43 cellular contexts compared by ENCODE assay signal in the genomic region with DNA sequence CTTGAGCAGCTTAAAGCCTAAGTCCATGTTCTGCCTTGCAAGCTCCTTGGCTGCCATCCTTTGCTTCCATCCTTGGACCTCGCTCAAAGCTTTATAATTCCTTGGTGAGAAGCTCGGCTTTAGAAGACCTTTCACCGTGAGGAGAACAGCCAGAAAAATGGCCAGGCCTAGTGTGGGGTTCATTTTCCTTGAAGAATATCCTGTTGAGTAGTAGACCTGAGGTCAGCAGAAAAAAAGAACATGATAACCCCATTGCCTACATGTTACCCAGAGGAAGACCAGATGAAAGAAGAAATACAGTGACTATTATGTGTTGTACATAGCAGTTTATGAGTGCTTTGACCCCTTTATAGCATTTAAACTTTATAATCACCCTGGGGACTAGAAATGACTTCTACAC. TPM values are rescaled to one million over a fixed set of nuclear protein-coding genes. Genes with fewer than 3 reads are reported as not detected.
"Had no signal": no experiment of that assay in that cellular context is flagged by ENCODE, and none has a peak within 500 bp of the region (broad histone marks: within the 10 kb centered on the region; RNA-seq: fewer than 3 reads in every experiment).

No MANE protein-coding gene starts in this region.

- H3K27me3 ChIP-seq: ascending aorta, body of pancreas, brain microvascular endothelial cell, breast epithelium had no signal

- H3K27me3 Mint-ChIP-seq: activated naive CD8-positive, alpha-beta T cell had no signal

- H3K27ac ChIP-seq: adrenal gland, ascending aorta, body of pancreas, brain microvascular endothelial cell, breast epithelium, cardiac muscle cell had no signal

- ATAC-seq: activated naive CD4-positive, alpha-beta T cell treated with anti-CD3 and anti-CD28 coated beads, Interleukin-2, amount 50 U/mL, for 72 hours; activated naive CD8-positive, alpha-beta T cell treated with anti-CD3 and anti-CD28 coated beads, Interleukin-2, amount 50 U/mL, for 24 hours; activated T-cell treated with anti-CD3 and anti-CD28 coated beads, Interleukin-2, amount 50 U/mL, for 4 hours; activated T-cell treated with anti-CD3 and anti-CD28 coated beads, Interleukin-2, amount 50 U/mL, for 72 hours; activated T-helper 17 cell treated with anti-CD3 and anti-CD28 coated beads, Interleukin-2, amount 50 U/mL, for 72 hours; body of pancreas had no signal

- H3K4me3 Mint-ChIP-seq: activated naive CD4-positive, alpha-beta T cell treated with anti-CD3 and anti-CD28 coated beads for 36 hours; activated naive CD4-positive, alpha-beta T cell treated with anti-CD3 and anti-CD28 coated beads, Interleukin-2, amount 10 ng/mL, durations not matched to agents 7 days and 5 days; activated naive CD4-positive, alpha-beta T cell treated with anti-CD3 and anti-CD28 coated beads, Interleukin-2, amount 50 U/mL, for 24 hours; activated naive CD8-positive, alpha-beta T cell; activated naive CD8-positive, alpha-beta T cell treated with anti-CD3 and anti-CD28 coated beads for 36 hours; activated naive CD8-positive, alpha-beta T cell treated with anti-CD3 and anti-CD28 coated beads, Interleukin-2, amount 10 ng/mL, durations not matched to agents 7 days and 5 days; activated naive CD8-positive, alpha-beta T cell treated with anti-CD3 and anti-CD28 coated beads, Interleukin-2, amount 50 U/mL, for 24 hours; activated T-cell treated with anti-CD3 and anti-CD28 coated beads, Interleukin-2, amount 50 U/mL, for 24 hours; activated T-cell treated with anti-CD3 and anti-CD28 coated beads, Interleukin-2, amount 50 U/mL, for 4 hours; activated T-cell treated with anti-CD3 and anti-CD28 coated beads, Interleukin-2, amount 50 U/mL, for 72 hours; activated T-helper 1 cell treated with anti-CD3 and anti-CD28 coated beads, Interleukin-12 subunit alpha, Interleukin-12 subunit beta, Interleukin-2, Interleukin-4 antibody, amounts not matched to agents 30 ng/mL and 10 ng/mL and 1 ng/mL, durations not matched to agents 14 hours and 24 hours and 36 hours; activated T-helper 17 cell treated with anti-CD3 and anti-CD28 coated beads, Interleukin-2, amount 50 U/mL, for 72 hours; brain; central memory CD8-positive, alpha-beta T cell had no signal

- H3K36me3 ChIP-seq: adrenal gland, ascending aorta, brain microvascular endothelial cell, breast epithelium, cardiac muscle cell had no signal

- H3K9me3 ChIP-seq: adrenal gland, ascending aorta, body of pancreas, breast epithelium had no signal

- FAIRE-seq: astrocyte, bronchial epithelial cell had no signal

- H3K36me3 Mint-ChIP-seq: activated naive CD4-positive, alpha-beta T cell treated with anti-CD3 and anti-CD28 coated beads, Interleukin-2, amount 10 ng/mL, durations not matched to agents 7 days and 5 days; activated naive CD4-positive, alpha-beta T cell treated with anti-CD3 and anti-CD28 coated beads, Interleukin-2, amount 50 U/mL, for 24 hours; activated naive CD4-positive, alpha-beta T cell treated with anti-CD3 and anti-CD28 coated beads, Interleukin-2, amount 50 U/mL, for 72 hours; activated naive CD8-positive, alpha-beta T cell; activated naive CD8-positive, alpha-beta T cell treated with anti-CD3 and anti-CD28 coated beads for 36 hours; activated naive CD8-positive, alpha-beta T cell treated with anti-CD3 and anti-CD28 coated beads, Interleukin-2, amount 10 ng/mL, durations not matched to agents 7 days and 5 days; brain had no signal

- H3K9me3 Mint-ChIP-seq: activated naive CD4-positive, alpha-beta T cell treated with anti-CD3 and anti-CD28 coated beads for 36 hours; activated naive CD4-positive, alpha-beta T cell treated with anti-CD3 and anti-CD28 coated beads, Interleukin-2, amount 10 ng/mL, durations not matched to agents 7 days and 5 days; activated naive CD4-positive, alpha-beta T cell treated with anti-CD3 and anti-CD28 coated beads, Interleukin-2, amount 50 U/mL, for 24 hours; activated naive CD4-positive, alpha-beta T cell treated with anti-CD3 and anti-CD28 coated beads, Interleukin-2, amount 50 U/mL, for 72 hours; activated naive CD8-positive, alpha-beta T cell treated with anti-CD3 and anti-CD28 coated beads for 36 hours; activated naive CD8-positive, alpha-beta T cell treated with anti-CD3 and anti-CD28 coated beads, Interleukin-2, amount 10 ng/mL, durations not matched to agents 7 days and 5 days; activated naive CD8-positive, alpha-beta T cell treated with anti-CD3 and anti-CD28 coated beads, Interleukin-2, amount 50 U/mL, for 24 hours; activated T-cell treated with anti-CD3 and anti-CD28 coated beads, Interleukin-2, amount 50 U/mL, for 24 hours; activated T-cell treated with anti-CD3 and anti-CD28 coated beads, Interleukin-2, amount 50 U/mL, for 4 hours; activated T-cell treated with anti-CD3 and anti-CD28 coated beads, Interleukin-2, amount 50 U/mL, for 72 hours; activated T-helper 1 cell treated with anti-CD3 and anti-CD28 coated beads, Interleukin-12 subunit alpha, Interleukin-12 subunit beta, Interleukin-2, Interleukin-4 antibody, amounts not matched to agents 30 ng/mL and 10 ng/mL and 1 ng/mL, durations not matched to agents 14 hours and 24 hours and 36 hours; activated T-helper 17 cell treated with anti-CD3 and anti-CD28 coated beads, Interleukin-2, amount 50 U/mL, for 72 hours; activated T-helper 2 cell treated with anti-CD3 and anti-CD28 coated beads, Interferon-gamma antibody, Interleukin-2, Interleukin-4, amounts not matched to agents 10 μg/mL and 5 μg/mL and 100 μg/mL, durations not matched to agents 14 hours and 24 hours and 36 hours; central memory CD8-positive, alpha-beta T cell had no signal

- H3K4me1 Mint-ChIP-seq: activated naive CD4-positive, alpha-beta T cell treated with anti-CD3 and anti-CD28 coated beads, Interleukin-2, amount 10 ng/mL, durations not matched to agents 7 days and 5 days; activated naive CD4-positive, alpha-beta T cell treated with anti-CD3 and anti-CD28 coated beads, Interleukin-2, amount 50 U/mL, for 24 hours; activated naive CD8-positive, alpha-beta T cell treated with anti-CD3 and anti-CD28 coated beads for 36 hours; activated naive CD8-positive, alpha-beta T cell treated with anti-CD3 and anti-CD28 coated beads, Interleukin-2, amount 10 ng/mL, durations not matched to agents 7 days and 5 days; activated naive CD8-positive, alpha-beta T cell treated with anti-CD3 and anti-CD28 coated beads, Interleukin-2, amount 50 U/mL, for 24 hours; activated T-helper 17 cell treated with anti-CD3 and anti-CD28 coated beads, Interleukin-2, amount 50 U/mL, for 72 hours; brain; central memory CD8-positive, alpha-beta T cell had no signal

- H3K27ac Mint-ChIP-seq: activated naive CD4-positive, alpha-beta T cell treated with anti-CD3 and anti-CD28 coated beads for 36 hours; activated naive CD4-positive, alpha-beta T cell treated with anti-CD3 and anti-CD28 coated beads, Interleukin-2, amount 10 ng/mL, durations not matched to agents 7 days and 5 days; activated naive CD4-positive, alpha-beta T cell treated with anti-CD3 and anti-CD28 coated beads, Interleukin-2, amount 50 U/mL, for 24 hours; activated naive CD4-positive, alpha-beta T cell treated with anti-CD3 and anti-CD28 coated beads, Interleukin-2, amount 50 U/mL, for 72 hours; activated naive CD8-positive, alpha-beta T cell; activated naive CD8-positive, alpha-beta T cell treated with anti-CD3 and anti-CD28 coated beads for 36 hours; activated naive CD8-positive, alpha-beta T cell treated with anti-CD3 and anti-CD28 coated beads, Interleukin-2, amount 10 ng/mL, durations not matched to agents 7 days and 5 days; activated naive CD8-positive, alpha-beta T cell treated with anti-CD3 and anti-CD28 coated beads, Interleukin-2, amount 50 U/mL, for 24 hours; activated T-cell treated with anti-CD3 and anti-CD28 coated beads, Interleukin-2, amount 50 U/mL, for 24 hours; activated T-cell treated with anti-CD3 and anti-CD28 coated beads, Interleukin-2, amount 50 U/mL, for 72 hours; activated T-helper 1 cell treated with anti-CD3 and anti-CD28 coated beads, Interleukin-12 subunit alpha, Interleukin-12 subunit beta, Interleukin-2, Interleukin-4 antibody, amounts not matched to agents 30 ng/mL and 10 ng/mL and 1 ng/mL, durations not matched to agents 14 hours and 24 hours and 36 hours; activated T-helper 17 cell treated with anti-CD3 and anti-CD28 coated beads, Interleukin-2, amount 50 U/mL, for 72 hours; activated T-helper 2 cell treated with anti-CD3 and anti-CD28 coated beads, Interferon-gamma antibody, Interleukin-2, Interleukin-4, amounts not matched to agents 10 μg/mL and 5 μg/mL and 100 μg/mL, durations not matched to agents 14 hours and 24 hours and 36 hours; brain had no signal

- H3K4me1 ChIP-seq: adrenal gland, ascending aorta, body of pancreas, breast epithelium had no signal

- DNase-seq: activated effector memory CD4-positive, alpha-beta T cell treated with anti-CD3 and anti-CD28 coated beads, Interleukin-2, amount 50 U/mL, for 16 hours; activated effector memory CD4-positive, alpha-beta T cell treated with Interleukin-2 at 50 U/mL for 16 hours; activated gamma-delta T cell; activated gamma-delta T cell treated with Interleukin-2 at 50 U/mL for 16 hours; activated naive CD4-positive, alpha-beta T cell; activated naive CD4-positive, alpha-beta T cell treated with anti-CD3 and anti-CD28 coated beads for 36 hours; activated naive CD4-positive, alpha-beta T cell treated with anti-CD3 and anti-CD28 coated beads, Interleukin-2, amount 10 ng/mL, durations not matched to agents 7 days and 5 days; activated naive CD4-positive, alpha-beta T cell treated with anti-CD3 and anti-CD28 coated beads, Interleukin-2, amount 50 U/mL, for 16 hours; activated naive CD4-positive, alpha-beta T cell treated with Interleukin-2 at 50 U/mL for 16 hours; activated naive CD8-positive, alpha-beta T cell treated with anti-CD3 and anti-CD28 coated beads for 36 hours; activated naive CD8-positive, alpha-beta T cell treated with anti-CD3 and anti-CD28 coated beads, Interleukin-2, amount 10 ng/mL, durations not matched to agents 7 days and 5 days; activated naive CD8-positive, alpha-beta T cell treated with anti-CD3 and anti-CD28 coated beads, Interleukin-2, amount 50 U/mL, for 24 hours; activated T-cell treated with anti-CD3 and anti-CD28 coated beads for 4 hours; activated T-cell treated with anti-CD3 and anti-CD28 coated beads, Interleukin-2, amount 50 U/mL, for 1 hour; activated T-cell treated with anti-CD3 and anti-CD28 coated beads, Interleukin-2, amount 50 U/mL, for 24 hours; activated T-cell treated with anti-CD3 and anti-CD28 coated beads, Interleukin-2, amount 50 U/mL, for 4 hours; activated T-cell treated with anti-CD3 and anti-CD28 coated beads, Interleukin-2, amount 50 U/mL, for 48 hours; activated T-cell treated with anti-CD3 and anti-CD28 coated beads, Interleukin-2, amount 50 U/mL, for 72 hours; adrenal gland; amniotic stem cell; amygdala; anterior cingulate cortex; aorta; body of pancreas; brain microvascular endothelial cell; central memory CD4-positive, alpha-beta T cell; cerebellar nuclear complex had no signal

- H3K4me3 ChIP-seq: adrenal gland, ascending aorta, body of pancreas, breast epithelium, cardiac muscle cell had no signal

RNA-seq across cellular contexts. Expression of a gene that starts 11.1 kb away (rescaled TPM):
- total RNA-seq: activated naive CD4-positive, alpha-beta T cell treated with anti-CD3 and anti-CD28 coated beads for 36 hours; activated naive CD4-positive, alpha-beta T cell treated with anti-CD3 and anti-CD28 coated beads, Interleukin-2, amount 50 U/mL, for 72 hours; activated naive CD8-positive, alpha-beta T cell treated with anti-CD3 and anti-CD28 coated beads for 36 hours; activated naive CD8-positive, alpha-beta T cell treated with anti-CD3 and anti-CD28 coated beads, Interleukin-2, amount 10 ng/mL, durations not matched to agents 7 days and 5 days; activated T-cell treated with anti-CD3 and anti-CD28 coated beads, Interleukin-2, amount 50 U/mL, for 4 hours; activated T-cell treated with anti-CD3 and anti-CD28 coated beads, Interleukin-2, amount 50 U/mL, for 72 hours; activated T-helper 1 cell treated with anti-CD3 and anti-CD28 coated beads, Interleukin-12 subunit alpha, Interleukin-12 subunit beta, Interleukin-2, Interleukin-4 antibody, amounts not matched to agents 30 ng/mL and 10 ng/mL and 1 ng/mL, durations not matched to agents 14 hours and 24 hours and 36 hours; activated T-helper 17 cell treated with anti-CD3 and anti-CD28 coated beads, Interleukin-2, amount 50 U/mL, for 72 hours; activated T-helper 2 cell treated with anti-CD3 and anti-CD28 coated beads, Interferon-gamma antibody, Interleukin-2, Interleukin-4, amounts not matched to agents 10 μg/mL and 5 μg/mL and 100 μg/mL, durations not matched to agents 14 hours and 24 hours and 36 hours; adrenal gland; aorta; ascending aorta; astrocyte; body of pancreas; breast epithelium; bronchial epithelial cell; cardiac muscle cell; cerebellum; chondrocyte had no signal
- polyA plus RNA-seq: adipose tissue, adrenal gland, aorta, cardiac muscle cell had no signal

RNA-seq across cellular contexts. Expression of a gene that starts 22.2 kb away (rescaled TPM):
- total RNA-seq: activated naive CD4-positive, alpha-beta T cell treated with anti-CD3 and anti-CD28 coated beads for 36 hours; activated naive CD4-positive, alpha-beta T cell treated with anti-CD3 and anti-CD28 coated beads, Interleukin-2, amount 50 U/mL, for 72 hours; activated naive CD8-positive, alpha-beta T cell treated with anti-CD3 and anti-CD28 coated beads for 36 hours; activated naive CD8-positive, alpha-beta T cell treated with anti-CD3 and anti-CD28 coated beads, Interleukin-2, amount 10 ng/mL, durations not matched to agents 7 days and 5 days; activated T-cell treated with anti-CD3 and anti-CD28 coated beads, Interleukin-2, amount 50 U/mL, for 4 hours; activated T-cell treated with anti-CD3 and anti-CD28 coated beads, Interleukin-2, amount 50 U/mL, for 72 hours; activated T-helper 1 cell treated with anti-CD3 and anti-CD28 coated beads, Interleukin-12 subunit alpha, Interleukin-12 subunit beta, Interleukin-2, Interleukin-4 antibody, amounts not matched to agents 30 ng/mL and 10 ng/mL and 1 ng/mL, durations not matched to agents 14 hours and 24 hours and 36 hours; activated T-helper 17 cell treated with anti-CD3 and anti-CD28 coated beads, Interleukin-2, amount 50 U/mL, for 72 hours; activated T-helper 2 cell treated with anti-CD3 and anti-CD28 coated beads, Interferon-gamma antibody, Interleukin-2, Interleukin-4, amounts not matched to agents 10 μg/mL and 5 μg/mL and 100 μg/mL, durations not matched to agents 14 hours and 24 hours and 36 hours; adrenal gland; aorta; ascending aorta; astrocyte; body of pancreas; breast epithelium; bronchial epithelial cell; cardiac muscle cell; cerebellum; chondrocyte had no signal
- polyA plus RNA-seq: adipose tissue, adrenal gland, aorta, cardiac muscle cell had no signal

RNA-seq across cellular contexts. Expression of a gene that starts 45.6 kb away (rescaled TPM):
- total RNA-seq: activated naive CD4-positive, alpha-beta T cell treated with anti-CD3 and anti-CD28 coated beads for 36 hours; activated naive CD4-positive, alpha-beta T cell treated with anti-CD3 and anti-CD28 coated beads, Interleukin-2, amount 50 U/mL, for 72 hours; activated naive CD8-positive, alpha-beta T cell treated with anti-CD3 and anti-CD28 coated beads for 36 hours; activated naive CD8-positive, alpha-beta T cell treated with anti-CD3 and anti-CD28 coated beads, Interleukin-2, amount 10 ng/mL, durations not matched to agents 7 days and 5 days; activated T-cell treated with anti-CD3 and anti-CD28 coated beads, Interleukin-2, amount 50 U/mL, for 4 hours; activated T-cell treated with anti-CD3 and anti-CD28 coated beads, Interleukin-2, amount 50 U/mL, for 72 hours; activated T-helper 1 cell treated with anti-CD3 and anti-CD28 coated beads, Interleukin-12 subunit alpha, Interleukin-12 subunit beta, Interleukin-2, Interleukin-4 antibody, amounts not matched to agents 30 ng/mL and 10 ng/mL and 1 ng/mL, durations not matched to agents 14 hours and 24 hours and 36 hours; activated T-helper 17 cell treated with anti-CD3 and anti-CD28 coated beads, Interleukin-2, amount 50 U/mL, for 72 hours; activated T-helper 2 cell treated with anti-CD3 and anti-CD28 coated beads, Interferon-gamma antibody, Interleukin-2, Interleukin-4, amounts not matched to agents 10 μg/mL and 5 μg/mL and 100 μg/mL, durations not matched to agents 14 hours and 24 hours and 36 hours; adrenal gland; aorta; ascending aorta; body of pancreas; bronchial epithelial cell; cardiac muscle cell; cerebellum; chondrocyte had no signal
- polyA plus RNA-seq: adipose tissue, adrenal gland, aorta, cardiac muscle cell had no signal
